ENCODE assay signal across 18 cellular contexts in genomic region chr17:82684207-82684903, GRCh38. TPM values are rescaled to one million over a fixed set of nuclear protein-coding genes. Genes with fewer than 3 reads are reported as not detected.
A peak's percentile ranks its signal among the peaks of the same experiment; 100 is the strongest.
DNase-seq lines count a peak whose midpoint lies in the region; ATAC-seq, FAIRE-seq and TF ChIP-seq lines count a peak whose summit lies in the region.
"Had no signal": no experiment of that assay in that cellular context is flagged by ENCODE, and none has a peak within 500 bp of the region (broad histone marks: within the 10 kb centered on the region; RNA-seq: fewer than 3 reads in every experiment).

No MANE protein-coding gene starts in this region.

- no peak overlapping the region for H3K4me3 ChIP-seq in HepG2 (replicated peaks in 1 of 3; ENCODE audit: insufficient read depth in 1 of 3, low read depth in 2 of 3, low read length in 3 of 3)
- H3K4me3 ChIP-seq in transverse colon: no peak overlapping the region
- H3K4me3 ChIP-seq: K562 had no signal

- TF ChIP-seq POLR2A in HepG2 (IDR thresholded peaks at IDR 0.05; ENCODE audit: insufficient read depth in 1 of 2, low read depth in 2 of 2, low read length in 2 of 2) (no peak), transverse colon (IDR thresholded peaks at IDR 0.05) (no peak)

- in situ Hi-C loops in HepG2 (cut with HindIII; ENCODE audit: extremely low pct_ligation_motif_present, low pct_unique_long_range_greater_than_20kb) (no loop called here), transverse colon (cut with MboI; ENCODE audit: low pct_ligation_motif_present in 1 of 4, low pct_unique_long_range_greater_than_20kb in 1 of 4, low sequenced_read_pairs in 3 of 4) (no loop called here)

- H3K27me3 ChIP-seq in HepG2 (ENCODE audit: control insufficient read depth in 1 of 2, insufficient read depth in 2 of 2, low read length in 2 of 2) (no peaks in the 10 kb centered on the region), transverse colon (no peaks in the 10 kb centered on the region)
- H3K27me3 ChIP-seq: foreskin keratinocyte had no signal

- intact Hi-C loops in HepG2 (cut with micrococcal nuclease; ENCODE audit: unreplicated experiment) (loop anchor here (1.0 kb wide), 1 partner anchor 12 kb away; no protein-coding TSS in a partner anchor), transverse colon (cut with DNase I; ENCODE audit: low total_unique reads) (no loop called here)

- no peak overlapping the region for H2AFZ ChIP-seq in HepG2 (ENCODE audit: low read length)

- no peak for TF ChIP-seq CTCF in HepG2 (CRISPR knock-in tag; IDR thresholded peaks at IDR 0.05)
- TF ChIP-seq CTCF in transverse colon (IDR thresholded peaks at IDR 0.05): no peak

- H3K27ac ChIP-seq in cingulate gyrus (ENCODE audit: low read depth, low read length): peak overlapping the region; percentile 58
- no peak overlapping the region for H3K27ac ChIP-seq in HepG2 (ENCODE audit: extremely low read length, insufficient read depth, low read length)
- H3K27ac ChIP-seq in transverse colon: peak overlapping the region; percentile 78 to 91 (median 88)
- H3K27ac ChIP-seq: foreskin keratinocyte had no signal

- no peak for TF ChIP-seq RAD21 in HepG2 (CRISPR knock-in tag; IDR thresholded peaks at IDR 0.05)

- POLR2A ChIA-PET in HepG2 (lab: Yijun Ruan, JAX): no interaction called here

- WGBS in HepG2 (ENCODE audit: low lambda C conversion rate): 58% methylated on average over 17 of the region's 17 CpGs
- WGBS in transverse colon (ENCODE audit: low coverage in 1 of 2), 2 donors: 63 to 80% methylated on average over 10 to 17 of the region's 17 CpGs

- H3K4me1 ChIP-seq in HepG2 (ENCODE audit: insufficient read depth, low read length): peaks cover 41% of the 10 kb centered on the region
- H3K4me1 ChIP-seq in transverse colon: peaks cover 3 to 32% (median 15%) of the 10 kb centered on the region in 4 donors
- H3K4me1 ChIP-seq: foreskin keratinocyte had no signal

- ATAC-seq in HG03175 (IDR thresholded peaks at IDR 0.05; ENCODE audit: unreplicated experiment): peak; percentile 85
- ATAC-seq in HepG2: no peak
- ATAC-seq in GM18909 (IDR thresholded peaks at IDR 0.05; ENCODE audit: poor library complexity, unreplicated experiment): no peak
- ATAC-seq: activated T-helper 17 cell treated with anti-CD3 and anti-CD28 coated beads, Interleukin-2, amount 50 U/mL, for 72 hours; foreskin keratinocyte; K562; naive thymus-derived CD8-positive, alpha-beta T cell had no signal

- no peak for TF ChIP-seq EP300 in HepG2 (IDR thresholded peaks at IDR 0.05; ENCODE audit: low read depth in 2 of 2, low read length in 2 of 2)
- no peak for TF ChIP-seq EP300 in HepG2 (CRISPR knock-in tag; IDR thresholded peaks at IDR 0.05; ENCODE audit: borderline replicate concordance)
- TF ChIP-seq EP300 in transverse colon (IDR thresholded peaks at IDR 0.05; ENCODE audit: low read depth): peak; percentile 51

- H3K79me2 ChIP-seq in HepG2 (ENCODE audit: insufficient read depth, low read length): no peaks in the 10 kb centered on the region

- BruUV-seq in HepG2 (replicated peaks; lab: Mats Ljungman, UMichigan): no TSS peak

- DNase-seq in HepG2 (ENCODE audit: low spot score) (no peak), transverse colon (peak; percentile 74), nucleus accumbens (lab: John Stamatoyannopoulos, UW) (no peak), CD1c-positive myeloid dendritic cell (ENCODE audit: extremely low spot score) (no peak), NK-92 (lab: John Stamatoyannopoulos, UW; ENCODE audit: unreplicated experiment) (no peak)
- DNase-seq: foreskin keratinocyte; immature natural killer cell; naive thymus-derived CD8-positive, alpha-beta T cell; NCI-H226; SK-N-SH; stimulated activated CD4-positive, alpha-beta T cell treated with anti-CD3 and anti-CD28 coated beads, Interleukin-1b, Interleukin-23, amount 100 ng/mL, for 48 hours; trophoblast cell had no signal

- H3K9me3 ChIP-seq in HepG2 (ENCODE audit: low read length) (peaks cover 8% of the 10 kb centered on the region), transverse colon (peaks cover 0 to 10% of the 10 kb centered on the region in 2 donors)

- no peak for FAIRE-seq in HepG2 (lab: Jason Lieb, UNC)
- FAIRE-seq: K562 had no signal

- no peak overlapping the region for H3K9ac ChIP-seq in HepG2 (ENCODE audit: insufficient read depth, low read depth, low read length)
- H3K9ac ChIP-seq: SK-N-SH had no signal

- H3K36me3 ChIP-seq in HepG2 (replicated peaks in 1 of 2; ENCODE audit: control insufficient read depth in 1 of 2, insufficient read depth in 2 of 2, low read length in 2 of 2): no peaks in the 10 kb centered on the region
- H3K36me3 ChIP-seq in transverse colon: no peaks in the 10 kb centered on the region

- CTCF ChIA-PET in HepG2 (lab: Yijun Ruan, JAX; ENCODE audit: low intra/inter-chr PET ratio, low total read pairs): no interaction called here

- H4K20me1 ChIP-seq in HepG2 (ENCODE audit: insufficient read depth, low read length): no peaks in the 10 kb centered on the region

- H3K4me2 ChIP-seq in HepG2 (ENCODE audit: low read depth, low read length): peak overlapping the region; percentile 18; the same call in 1 of the 2 replicates
- H3K4me2 ChIP-seq: SK-N-SH had no signal

RNA-seq across cellular contexts. Expression of gene RAB40B, which starts 14.1 kb away (rescaled TPM):
- 4.4 and 6.2 TPM in 2 replicates for total RNA-seq in HepG2 (2016; rRNA removed; fragmentation: Illumina TruSeq; extraction: Trizol)
- 8.6 and 11.9 TPM in 2 replicates for total RNA-seq in HepG2 (2016; cell fraction: cytosol; rRNA removed; fragmentation: Illumina TruSeq; extraction: Trizol; ENCODE audit: low read depth)
- 6.2 and 7.4 TPM in 2 replicates for total RNA-seq in HepG2 (2016; cell fraction: insoluble cytoplasmic fraction; rRNA removed; fragmentation: Illumina TruSeq; extraction: Trizol)
- 18.5 and 22.6 TPM in 2 replicates for total RNA-seq in HepG2 (2016; cell fraction: membrane; rRNA removed; fragmentation: Illumina TruSeq; extraction: Trizol)
- total RNA-seq in HepG2 (2016; cell fraction: nucleus; rRNA removed; fragmentation: Illumina TruSeq; extraction: Trizol): 3.7 TPM in 2 replicates
- polyA plus RNA-seq in HepG2 (2011; rRNA removed): 6.5 and 7.2 TPM in 2 replicates
- polyA plus RNA-seq in HepG2 (2011; cell fraction: cytosol; rRNA removed): 5.7 and 9.9 TPM in 2 replicates
- 10.8 and 12.6 TPM in 2 replicates for polyA plus RNA-seq in HepG2 (2011; cell fraction: nucleus; rRNA removed)
- 6.2 and 7.3 TPM in 2 replicates for polyA plus RNA-seq in HepG2 (2012)
- polyA plus RNA-seq in HepG2 (2016; cell fraction: cytosol; fragmentation: Illumina TruSeq; extraction: Trizol; ENCODE audit: low read depth): 25.0 and 26.7 TPM in 2 replicates
- 7.0 and 7.6 TPM in 2 replicates for polyA plus RNA-seq in HepG2 (2016; cell fraction: insoluble cytoplasmic fraction; fragmentation: Illumina TruSeq; extraction: Trizol; ENCODE audit: low read depth)
- polyA plus RNA-seq in HepG2 (2016; cell fraction: membrane; fragmentation: Illumina TruSeq; extraction: Trizol; ENCODE audit: low read depth): 27.5 and 28.9 TPM in 2 replicates
- 8.7 and 12.0 TPM in 2 replicates for polyA plus RNA-seq in HepG2 (2016; cell fraction: nucleus; fragmentation: Illumina TruSeq; extraction: Trizol; ENCODE audit: insufficient read depth, low read depth)
- 3.1 and 8.9 TPM in 2 replicates for polyA minus RNA-seq in HepG2 (2011; rRNA and poly(A)+ RNA removed; ENCODE audit: low replicate concordance)
- polyA minus RNA-seq in HepG2 (2011; cell fraction: cytosol; rRNA and poly(A)+ RNA removed): 1.4 and 3.2 TPM in 2 replicates
- 2.7 TPM in 2 replicates for polyA minus RNA-seq in HepG2 (2011; cell fraction: nucleus; rRNA and poly(A)+ RNA removed)
- total RNA-seq in transverse colon: 10 to 100 TPM; 26.5 to 83.0 (median 59.6) TPM

RNA-seq across cellular contexts. Expression of gene FN3KRP, which starts 32.2 kb away (rescaled TPM):
- total RNA-seq in HepG2 (2016; rRNA removed; fragmentation: Illumina TruSeq; extraction: Trizol) (28.2 and 36.1 TPM in 2 replicates), transverse colon (10 to 100 TPM; 16.3 to 39.6 (median 26.8) TPM)
- total RNA-seq in HepG2 (2016; cell fraction: cytosol; rRNA removed; fragmentation: Illumina TruSeq; extraction: Trizol; ENCODE audit: low read depth): 5.3 and 7.1 TPM in 2 replicates
- 27.6 and 34.8 TPM in 2 replicates for total RNA-seq in HepG2 (2016; cell fraction: insoluble cytoplasmic fraction; rRNA removed; fragmentation: Illumina TruSeq; extraction: Trizol)
- 17.5 and 18.4 TPM in 2 replicates for total RNA-seq in HepG2 (2016; cell fraction: membrane; rRNA removed; fragmentation: Illumina TruSeq; extraction: Trizol)
- 16.5 and 21.0 TPM in 2 replicates for total RNA-seq in HepG2 (2016; cell fraction: nucleus; rRNA removed; fragmentation: Illumina TruSeq; extraction: Trizol)
- 22.1 and 22.4 TPM in 2 replicates for polyA plus RNA-seq in HepG2 (2011; rRNA removed)
- polyA plus RNA-seq in HepG2 (2011; cell fraction: cytosol; rRNA removed): 17.7 and 18.3 TPM in 2 replicates
- polyA plus RNA-seq in HepG2 (2011; cell fraction: nucleus; rRNA removed): 34.0 and 36.3 TPM in 2 replicates
- 27.4 and 37.9 TPM in 2 replicates for polyA plus RNA-seq in HepG2 (2012)
- 6.9 and 7.2 TPM in 2 replicates for polyA plus RNA-seq in HepG2 (2016; cell fraction: cytosol; fragmentation: Illumina TruSeq; extraction: Trizol; ENCODE audit: low read depth)
- 54.4 and 62.2 TPM in 2 replicates for polyA plus RNA-seq in HepG2 (2016; cell fraction: insoluble cytoplasmic fraction; fragmentation: Illumina TruSeq; extraction: Trizol; ENCODE audit: low read depth)
- polyA plus RNA-seq in HepG2 (2016; cell fraction: membrane; fragmentation: Illumina TruSeq; extraction: Trizol; ENCODE audit: low read depth): 14.4 and 14.9 TPM in 2 replicates
- 57.5 and 59.5 TPM in 2 replicates for polyA plus RNA-seq in HepG2 (2016; cell fraction: nucleus; fragmentation: Illumina TruSeq; extraction: Trizol; ENCODE audit: insufficient read depth, low read depth)
- polyA minus RNA-seq in HepG2 (2011; rRNA and poly(A)+ RNA removed; ENCODE audit: low replicate concordance): 13.3 and 23.3 TPM in 2 replicates
- 11.0 and 11.2 TPM in 2 replicates for polyA minus RNA-seq in HepG2 (2011; cell fraction: cytosol; rRNA and poly(A)+ RNA removed)
- polyA minus RNA-seq in HepG2 (2011; cell fraction: nucleus; rRNA and poly(A)+ RNA removed): 9.8 and 12.2 TPM in 2 replicates

RNA-seq across cellular contexts. Expression of gene WDR45B, which starts 36.1 kb away (rescaled TPM):
- total RNA-seq in HepG2 (2016; rRNA removed; fragmentation: Illumina TruSeq; extraction: Trizol) (86.2 and 88.8 TPM in 2 replicates), transverse colon (100 to 1,000 TPM in 1 of 4 donors, 10 to 100 TPM in 3; 68.1 to 108 (median 83.6) TPM)
- total RNA-seq in HepG2 (2016; cell fraction: cytosol; rRNA removed; fragmentation: Illumina TruSeq; extraction: Trizol; ENCODE audit: low read depth): 59.9 and 62.3 TPM in 2 replicates
- 80.2 and 87.6 TPM in 2 replicates for total RNA-seq in HepG2 (2016; cell fraction: insoluble cytoplasmic fraction; rRNA removed; fragmentation: Illumina TruSeq; extraction: Trizol)
- 148 and 149 TPM in 2 replicates for total RNA-seq in HepG2 (2016; cell fraction: membrane; rRNA removed; fragmentation: Illumina TruSeq; extraction: Trizol)
- 45.2 and 55.4 TPM in 2 replicates for total RNA-seq in HepG2 (2016; cell fraction: nucleus; rRNA removed; fragmentation: Illumina TruSeq; extraction: Trizol)
- polyA plus RNA-seq in HepG2 (2011; rRNA removed): 153 and 155 TPM in 2 replicates
- 121 and 131 TPM in 2 replicates for polyA plus RNA-seq in HepG2 (2011; cell fraction: cytosol; rRNA removed)
- 186 and 214 TPM in 2 replicates for polyA plus RNA-seq in HepG2 (2011; cell fraction: nucleus; rRNA removed)
- 124 and 164 TPM in 2 replicates for polyA plus RNA-seq in HepG2 (2012)
- polyA plus RNA-seq in HepG2 (2016; cell fraction: cytosol; fragmentation: Illumina TruSeq; extraction: Trizol; ENCODE audit: low read depth): 65.9 and 70.7 TPM in 2 replicates
- 89.4 and 101 TPM in 2 replicates for polyA plus RNA-seq in HepG2 (2016; cell fraction: insoluble cytoplasmic fraction; fragmentation: Illumina TruSeq; extraction: Trizol; ENCODE audit: low read depth)
- polyA plus RNA-seq in HepG2 (2016; cell fraction: membrane; fragmentation: Illumina TruSeq; extraction: Trizol; ENCODE audit: low read depth): 129 and 138 TPM in 2 replicates
- 81.4 and 81.5 TPM in 2 replicates for polyA plus RNA-seq in HepG2 (2016; cell fraction: nucleus; fragmentation: Illumina TruSeq; extraction: Trizol; ENCODE audit: insufficient read depth, low read depth)
- polyA minus RNA-seq in HepG2 (2011; rRNA and poly(A)+ RNA removed; ENCODE audit: low replicate concordance): 68.7 and 113 TPM in 2 replicates
- 60.7 and 64.4 TPM in 2 replicates for polyA minus RNA-seq in HepG2 (2011; cell fraction: cytosol; rRNA and poly(A)+ RNA removed)
- 61.5 and 68.1 TPM in 2 replicates for polyA minus RNA-seq in HepG2 (2011; cell fraction: nucleus; rRNA and poly(A)+ RNA removed)

RNA-seq across cellular contexts. Expression of gene FN3K, which starts 51.1 kb away (rescaled TPM):
- 12.2 and 22.0 TPM in 2 replicates for total RNA-seq in HepG2 (2016; rRNA removed; fragmentation: Illumina TruSeq; extraction: Trizol)
- 9.6 and 10.3 TPM in 2 replicates for total RNA-seq in HepG2 (2016; cell fraction: cytosol; rRNA removed; fragmentation: Illumina TruSeq; extraction: Trizol; ENCODE audit: low read depth)
- 12.7 and 23.9 TPM in 2 replicates for total RNA-seq in HepG2 (2016; cell fraction: insoluble cytoplasmic fraction; rRNA removed; fragmentation: Illumina TruSeq; extraction: Trizol)
- total RNA-seq in HepG2 (2016; cell fraction: membrane; rRNA removed; fragmentation: Illumina TruSeq; extraction: Trizol): 17.0 and 17.4 TPM in 2 replicates
- 29.1 and 32.3 TPM in 2 replicates for total RNA-seq in HepG2 (2016; cell fraction: nucleus; rRNA removed; fragmentation: Illumina TruSeq; extraction: Trizol)
- 3.5 and 5.7 TPM in 2 replicates for polyA plus RNA-seq in HepG2 (2011; rRNA removed)
- polyA plus RNA-seq in HepG2 (2011; cell fraction: cytosol; rRNA removed): 1.9 and 2.0 TPM in 2 replicates
- 27.8 and 27.9 TPM in 2 replicates for polyA plus RNA-seq in HepG2 (2011; cell fraction: nucleus; rRNA removed)
- 48.6 and 58.1 TPM in 2 replicates for polyA plus RNA-seq in HepG2 (2012)
- polyA plus RNA-seq in HepG2 (2016; cell fraction: cytosol; fragmentation: Illumina TruSeq; extraction: Trizol; ENCODE audit: low read depth): 21.3 and 21.5 TPM in 2 replicates
- 52.3 and 61.0 TPM in 2 replicates for polyA plus RNA-seq in HepG2 (2016; cell fraction: insoluble cytoplasmic fraction; fragmentation: Illumina TruSeq; extraction: Trizol; ENCODE audit: low read depth)
- 23.7 and 26.9 TPM in 2 replicates for polyA plus RNA-seq in HepG2 (2016; cell fraction: membrane; fragmentation: Illumina TruSeq; extraction: Trizol; ENCODE audit: low read depth)
- 78.1 and 80.9 TPM in 2 replicates for polyA plus RNA-seq in HepG2 (2016; cell fraction: nucleus; fragmentation: Illumina TruSeq; extraction: Trizol; ENCODE audit: insufficient read depth, low read depth)
- 1.6 and 9.2 TPM in 2 replicates for polyA minus RNA-seq in HepG2 (2011; rRNA and poly(A)+ RNA removed; ENCODE audit: low replicate concordance)
- polyA minus RNA-seq in HepG2 (2011; cell fraction: cytosol; rRNA and poly(A)+ RNA removed): 17.1 and 26.0 TPM in 2 replicates
- polyA minus RNA-seq in HepG2 (2011; cell fraction: nucleus; rRNA and poly(A)+ RNA removed): 24.3 and 29.1 TPM in 2 replicates
- total RNA-seq in transverse colon: 10 to 100 TPM; 11.2 to 33.0 (median 26.2) TPM
- polyA plus RNA-seq: CD14-positive monocyte had no signal
